1 cellular context compared by ENCODE assay signal in the genomic region with DNA sequence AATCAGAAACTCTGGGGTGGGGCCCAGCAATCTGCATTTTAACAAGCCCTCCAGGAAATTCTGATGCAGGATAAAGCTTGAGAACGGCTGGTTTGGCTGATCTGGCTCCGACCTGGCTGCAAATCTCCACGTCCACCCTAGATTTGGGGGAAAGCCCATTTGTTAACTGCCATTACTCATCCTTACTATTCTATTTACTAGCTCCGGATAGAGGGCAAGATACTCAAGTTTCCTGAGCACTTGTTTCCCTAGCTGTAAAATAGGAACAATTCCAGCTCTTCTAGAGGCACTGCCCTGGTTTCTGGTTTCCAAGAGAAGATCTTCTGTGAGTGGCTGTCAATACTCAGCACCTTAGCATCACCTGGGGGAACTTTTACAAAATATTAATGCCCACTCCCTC.
TF ChIP-seq lines count a peak whose summit lies in the region.

No MANE protein-coding gene starts in this region.

TF ChIP-seq in IMR-90, 13 proteins besides CTCF, POLR2A, EP300 and RAD21:
- TF ChIP-seq, protein P1, sequence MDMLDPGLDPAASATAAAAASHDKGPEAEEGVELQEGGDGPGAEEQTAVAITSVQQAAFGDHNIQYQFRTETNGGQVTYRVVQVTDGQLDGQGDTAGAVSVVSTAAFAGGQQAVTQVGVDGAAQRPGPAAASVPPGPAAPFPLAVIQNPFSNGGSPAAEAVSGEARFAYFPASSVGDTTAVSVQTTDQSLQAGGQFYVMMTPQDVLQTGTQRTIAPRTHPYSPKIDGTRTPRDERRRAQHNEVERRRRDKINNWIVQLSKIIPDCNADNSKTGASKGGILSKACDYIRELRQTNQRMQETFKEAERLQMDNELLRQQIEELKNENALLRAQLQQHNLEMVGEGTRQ (IDR thresholded peaks at IDR 0.05; ENCODE audit: low read depth, low read length), result no peak
- TF ChIP-seq MXI1 (IDR thresholded peaks at IDR 0.05; ENCODE audit: borderline replicate concordance, low read depth, low read length) (no peak), CHD1 (IDR thresholded peaks at IDR 0.05; ENCODE audit: low read depth, low read length) (no peak), CEBPB (IDR thresholded peaks at IDR 0.05; ENCODE audit: low read depth, low read length) (no peak), SMC3 (IDR thresholded peaks at IDR 0.05; ENCODE audit: low read depth, low read length) (no peak), FOS (IDR thresholded peaks at IDR 0.05; ENCODE audit: low read depth, low read length) (no peak), MAZ (IDR thresholded peaks at IDR 0.05; ENCODE audit: borderline replicate concordance, low read depth, low read length) (no peak), RFX5 (IDR thresholded peaks at IDR 0.05; ENCODE audit: low read depth, low read length) (no peak), NFE2L2 (IDR thresholded peaks at IDR 0.05; ENCODE audit: low read depth, low read length) (no peak), BHLHE40 (IDR thresholded peaks at IDR 0.05; ENCODE audit: low read depth, low read length) (no peak), RCOR1 (IDR thresholded peaks at IDR 0.05; ENCODE audit: insufficient replicate concordance, low read length) (no peak), MAFK (IDR thresholded peaks at IDR 0.05; ENCODE audit: low read depth, low read length) (no peak)
- TF ChIP-seq, protein P2, sequence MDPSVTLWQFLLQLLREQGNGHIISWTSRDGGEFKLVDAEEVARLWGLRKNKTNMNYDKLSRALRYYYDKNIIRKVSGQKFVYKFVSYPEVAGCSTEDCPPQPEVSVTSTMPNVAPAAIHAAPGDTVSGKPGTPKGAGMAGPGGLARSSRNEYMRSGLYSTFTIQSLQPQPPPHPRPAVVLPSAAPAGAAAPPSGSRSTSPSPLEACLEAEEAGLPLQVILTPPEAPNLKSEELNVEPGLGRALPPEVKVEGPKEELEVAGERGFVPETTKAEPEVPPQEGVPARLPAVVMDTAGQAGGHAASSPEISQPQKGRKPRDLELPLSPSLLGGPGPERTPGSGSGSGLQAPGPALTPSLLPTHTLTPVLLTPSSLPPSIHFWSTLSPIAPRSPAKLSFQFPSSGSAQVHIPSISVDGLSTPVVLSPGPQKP (IDR thresholded peaks at IDR 0.05; ENCODE audit: borderline replicate concordance, low read depth, low read length), result no peak
TF ChIP-seq in IMR-90: peak in this region for 0.
